ENCODE assay signal across 22 cellular contexts in genomic region chr1:227745568-227745967, GRCh38.
"Had no signal": no experiment of that assay in that cellular context is flagged by ENCODE, and none has a peak within 500 bp of the region (broad histone marks: within the 10 kb centered on the region; RNA-seq: fewer than 3 reads in every experiment).

No MANE protein-coding gene starts in this region.

- H3K4me3 Mint-ChIP-seq: activated CD4-positive, alpha-beta T cell treated with anti-CD3 and anti-CD28 coated beads, Interleukin-2, amount 10 ng/mL, durations not matched to agents 7 days and 5 days; activated CD8-positive, alpha-beta memory T cell treated with anti-CD3 and anti-CD28 coated beads, Interleukin-2, amount 10 ng/mL, durations not matched to agents 7 days and 5 days; activated CD8-positive, alpha-beta T cell treated with anti-CD3 and anti-CD28 coated beads, Interleukin-2, amount 10 ng/mL, durations not matched to agents 7 days and 5 days; nephron progenitor cell; stimulated activated naive B cell treated with anti-CD40 and anti-IgM and Interleukin-4, amounts not matched to agents 10 μg/mL and 1 μg/mL and 100 μg/mL, for 72 hours had no signal

- H3K27me3 Mint-ChIP-seq: activated CD4-positive, alpha-beta T cell treated with anti-CD3 and anti-CD28 coated beads, Interleukin-2, amount 10 ng/mL, durations not matched to agents 7 days and 5 days; activated CD8-positive, alpha-beta memory T cell treated with anti-CD3 and anti-CD28 coated beads, Interleukin-2, amount 10 ng/mL, durations not matched to agents 7 days and 5 days; stimulated activated naive B cell treated with anti-CD40 and anti-IgM and Interleukin-4, amounts not matched to agents 10 μg/mL and 1 μg/mL and 100 μg/mL, for 72 hours had no signal

- H3K9me3 ChIP-seq: body of pancreas, colonic mucosa, left ventricle myocardium inferior, mucosa of descending colon, pancreas, tibial nerve had no signal

- H3K4me1 ChIP-seq: body of pancreas, pancreas had no signal

- ATAC-seq: activated CD8-positive, alpha-beta memory T cell treated with anti-CD3 and anti-CD28 coated beads, Interleukin-2, amount 10 ng/mL, durations not matched to agents 7 days and 5 days; activated CD8-positive, alpha-beta T cell treated with anti-CD3 and anti-CD28 coated beads, Interleukin-2, amount 10 ng/mL, durations not matched to agents 7 days and 5 days; activated naive CD4-positive, alpha-beta T cell treated with anti-CD3 and anti-CD28 coated beads, Interleukin-2, amount 50 U/mL, for 72 hours; body of pancreas; pancreas; right cardiac atrium; stimulated activated naive B cell treated with anti-CD40 and anti-IgM and Interleukin-4, amounts not matched to agents 10 μg/mL and 1 μg/mL and 100 μg/mL, for 72 hours had no signal

- DNase-seq: activated CD4-positive, alpha-beta T cell treated with anti-CD3 and anti-CD28 coated beads for 1 hour; activated CD4-positive, alpha-beta T cell treated with anti-CD3 and anti-CD28 coated beads, Interleukin-2, amount 10 ng/mL, durations not matched to agents 7 days and 5 days; activated CD8-positive, alpha-beta memory T cell treated with anti-CD3 and anti-CD28 coated beads, Interleukin-2, amount 10 ng/mL, durations not matched to agents 7 days and 5 days; activated CD8-positive, alpha-beta T cell treated with anti-CD3 and anti-CD28 coated beads, Interleukin-2, amount 10 ng/mL, durations not matched to agents 7 days and 5 days; aorta; body of pancreas; cerebellar nuclear complex; colonic mucosa; effector CD8-positive, alpha-beta T cell; left ventricle myocardium inferior; mesendoderm; nephron progenitor cell; stimulated activated CD4-positive, alpha-beta T cell treated with anti-CD3 and anti-CD28 coated beads, Interleukin-15, amount 100 ng/mL, for 24 hours; stimulated activated CD4-positive, alpha-beta T cell treated with anti-CD3 and anti-CD28 coated beads, Interleukin-2, amount 100 ng/mL, for 24 hours; stimulated activated naive B cell treated with anti-CD40 and anti-IgM and Interleukin-4, amounts not matched to agents 10 μg/mL and 1 μg/mL and 100 μg/mL, for 72 hours; T-helper 2 cell had no signal

- H3K36me3 ChIP-seq: colonic mucosa had no signal

- H3K27ac Mint-ChIP-seq: activated CD8-positive, alpha-beta memory T cell treated with anti-CD3 and anti-CD28 coated beads, Interleukin-2, amount 10 ng/mL, durations not matched to agents 7 days and 5 days; activated CD8-positive, alpha-beta T cell treated with anti-CD3 and anti-CD28 coated beads, Interleukin-2, amount 10 ng/mL, durations not matched to agents 7 days and 5 days; nephron progenitor cell had no signal

- H3K4me3 ChIP-seq: body of pancreas, colonic mucosa, left ventricle myocardium inferior, lung, mucosa of descending colon, pancreas, tibial nerve had no signal

- H3K27ac ChIP-seq: body of pancreas, colonic mucosa, left ventricle myocardium inferior, pancreas, tibial nerve had no signal

- H3K9me3 Mint-ChIP-seq: activated CD4-positive, alpha-beta T cell treated with anti-CD3 and anti-CD28 coated beads, Interleukin-2, amount 10 ng/mL, durations not matched to agents 7 days and 5 days; activated naive CD4-positive, alpha-beta T cell treated with anti-CD3 and anti-CD28 coated beads, Interleukin-2, amount 50 U/mL, for 72 hours; nephron progenitor cell; stimulated activated naive B cell treated with anti-CD40 and anti-IgM and Interleukin-4, amounts not matched to agents 10 μg/mL and 1 μg/mL and 100 μg/mL, for 72 hours had no signal

- H3K27me3 ChIP-seq: body of pancreas, colonic mucosa, pancreas, tibial nerve had no signal
